ENCODE assay signal across 10 cellular contexts in genomic region chr4:24642941-24643628, GRCh38. TPM values are rescaled to one million over a fixed set of nuclear protein-coding genes. Genes with fewer than 3 reads are reported as not detected.
DNase-seq lines count a peak whose midpoint lies in the region; ATAC-seq and TF ChIP-seq lines count a peak whose summit lies in the region.
"Had no signal": no experiment of that assay in that cellular context is flagged by ENCODE, and none has a peak within 500 bp of the region (broad histone marks: within the 10 kb centered on the region; RNA-seq: fewer than 3 reads in every experiment).

No MANE protein-coding gene starts in this region.

- H3K14ac ChIP-seq in IMR-90 (replicated peaks; ENCODE audit: low read depth, low read length) = peak overlapping the region; percentile 53

- no peaks in the 10 kb centered on the region for H3K79me1 ChIP-seq in IMR-90 (ENCODE audit: low read depth in 1 of 2, low read length in 2 of 2)

- no peak for TF ChIP-seq POLR2A in IMR-90 (IDR thresholded peaks at IDR 0.05; ENCODE audit: low read depth, low read length)
- no peak for TF ChIP-seq POLR2A in GM18505 (IDR thresholded peaks at IDR 0.05; ENCODE audit: borderline replicate concordance, extremely low read depth, insufficient read depth, insufficient read length)

- H3K4ac ChIP-seq in IMR-90 (ENCODE audit: low read depth, low read length) = peak overlapping the region; percentile 68

- CTCF ChIA-PET in IMR-90 (lab: Yijun Ruan, JAX) = interaction anchor here (0.6 kb wide), 3 partner anchors 13 to 32 kb away, joined by 3 to 8 read pairs (median 8); no protein-coding TSS in a partner anchor

- TF ChIP-seq CTCF in IMR-90 (conservative IDR thresholded peaks at IDR 0.05; ENCODE audit: low read depth, low read length) = no peak
- no peak for TF ChIP-seq CTCF in fibroblast of pulmonary artery (IDR thresholded peaks at IDR 0.05; ENCODE audit: low read length, missing control alignments)

- ATAC-seq in GM18909 (IDR thresholded peaks at IDR 0.05; ENCODE audit: poor library complexity, unreplicated experiment) (peak; percentile 93), IMR-90 (ENCODE audit: low read depth) (peak; percentile 78), GM18505 (IDR thresholded peaks at IDR 0.05; ENCODE audit: unreplicated experiment) (no peak)

- H4K20me1 ChIP-seq in IMR-90 (ENCODE audit: insufficient read depth, low read length) = peaks cover 3% of the 10 kb centered on the region; the same call in 1 of the 2 replicates

- H3K18ac ChIP-seq in IMR-90 (ENCODE audit: low read depth, low read length) = peak overlapping the region; percentile 76

- H2BK5ac ChIP-seq in IMR-90 (ENCODE audit: low read depth, low read length, poor library complexity, severe bottlenecking) = peak overlapping the region; percentile 81

- dilution Hi-C loops in IMR-90 (cut with HindIII; ENCODE audit: low sequenced_read_pairs, unreplicated experiment) = no loop called here

- H3K23ac ChIP-seq in IMR-90 (ENCODE audit: low read depth, low read length) = peak overlapping the region; percentile 49

- H3K4me2 ChIP-seq in IMR-90 (ENCODE audit: low read depth, low read length) = peak overlapping the region; percentile 57

- no peak for TF ChIP-seq RAD21 in IMR-90 (IDR thresholded peaks at IDR 0.05; ENCODE audit: low read length)

- H3K9me1 ChIP-seq in IMR-90 (ENCODE audit: insufficient read depth, low read length) = peaks cover 13% of the 10 kb centered on the region

- 0 out of 2 replicates have a peak overlapping the region, but pooled peaks have one; percentile 17 for H2AK5ac ChIP-seq in IMR-90 (ENCODE audit: low read depth, low read length)

- no peak overlapping the region for H3K4me3 ChIP-seq in IMR-90 (ENCODE audit: insufficient read depth, low read depth, low read length)
- no peak overlapping the region for H3K4me3 ChIP-seq in fibroblast of pulmonary artery (replicated peaks; ENCODE audit: low read depth, low read length)

- no CpG with 5 or more reads among the region's 5 CpGs for WGBS in IMR-90 (ENCODE audit: extremely low coverage in 2 of 2, insufficient read length in 1 of 2), 2 experiments

- peak overlapping the region; percentile 81 for H2BK20ac ChIP-seq in IMR-90 (ENCODE audit: low read depth, low read length)

- no peak overlapping the region for H2AFZ ChIP-seq in IMR-90 (replicated peaks; ENCODE audit: low read length, poor library complexity)

- H4K8ac ChIP-seq in IMR-90 (ENCODE audit: low read depth in 2 of 2, low read length in 2 of 2) = 0 out of 4 replicates have a peak overlapping the region, but pooled peaks of 1 of the 2 experiments have one; percentile 33

- peaks cover 3% of the 10 kb centered on the region; the same call in 1 of the 2 replicates for H3K27me3 ChIP-seq in IMR-90 (ENCODE audit: control insufficient read depth, insufficient read depth, low read length)

- intact Hi-C loops in IMR-90 (cut with micrococcal nuclease) = loop anchor here (1.0 kb wide), 1 partner anchor 60 kb away; no protein-coding TSS in a partner anchor

- DNase-seq in IMR-90 (peak; percentile 85), fibroblast of pulmonary artery (ENCODE audit: low read depth) (peak; percentile 67), retina (peak; percentile 28), NOMO-1 (lab: John Stamatoyannopoulos, UW; ENCODE audit: unreplicated experiment in 2 of 2) (no peak), NCI-H510A (lab: John Stamatoyannopoulos, UW) (no peak)
- DNase-seq in activated CD4-positive, CD25-positive, alpha-beta regulatory T cell (lab: John Stamatoyannopoulos, UW) = no peak
- DNase-seq: activated B cell treated with CpG ODN at 0.5 μM for 24 hours; activated naive CD8-positive, alpha-beta T cell treated with anti-CD3 and anti-CD28 coated beads for 36 hours had no signal

- BruUV-seq in IMR-90 (replicated peaks; lab: Mats Ljungman, UMichigan) = no TSS peak

- POLR2A ChIA-PET in IMR-90 (lab: Charles Lee; ENCODE audit: unreplicated experiment) = no interaction called here

- no peak overlapping the region for H3K9ac ChIP-seq in IMR-90 (ENCODE audit: low read depth, low read length)

- H3K4me1 ChIP-seq in IMR-90 (ENCODE audit: control insufficient read depth, insufficient read depth, low read length) = peaks cover 24% of the 10 kb centered on the region

- H3K27ac ChIP-seq in IMR-90 (ENCODE audit: insufficient read depth, low read length) = peak overlapping the region; percentile 89; the same call in 1 of the 2 replicates

- no peaks in the 10 kb centered on the region for H3K36me3 ChIP-seq in IMR-90 (ENCODE audit: control insufficient read depth, insufficient read depth, low read length)

- H3K9me3 ChIP-seq in IMR-90 (ENCODE audit: control insufficient read depth, insufficient read depth, low read length) = no peaks in the 10 kb centered on the region; the same call in 1 of the 2 replicates

- H2BK15ac ChIP-seq in IMR-90 (ENCODE audit: low read depth, low read length) = no peak overlapping the region

- no peak overlapping the region for H4K5ac ChIP-seq in IMR-90 (ENCODE audit: low read depth, low read length)

- peak overlapping the region; percentile 80 for H2BK120ac ChIP-seq in IMR-90 (ENCODE audit: low read depth, low read length)

- in situ Hi-C loops in IMR-90 (cut with MboI; ENCODE audit: low sequenced_read_pairs) = no loop called here

- no peak overlapping the region; the same call in 1 of the 2 replicates for H3K56ac ChIP-seq in IMR-90 (ENCODE audit: extremely low read depth, insufficient read depth, low read length)

- H4K91ac ChIP-seq in IMR-90 (ENCODE audit: insufficient read depth, low read depth, low read length) = 0 out of 2 replicates have a peak overlapping the region, but pooled peaks have one; percentile 10

- no peak overlapping the region for H2AK9ac ChIP-seq in IMR-90 (replicated peaks; ENCODE audit: low read depth, low read length, poor library complexity)

TF ChIP-seq in IMR-90, 13 proteins besides CTCF, POLR2A, EP300 and RAD21:
- TF ChIP-seq BHLHE40 (IDR thresholded peaks at IDR 0.05; ENCODE audit: low read depth, low read length) (peak; percentile 85; the same call in 1 of the 2 replicates), FOS (IDR thresholded peaks at IDR 0.05; ENCODE audit: low read depth, low read length) (peak; percentile 57), RCOR1 (IDR thresholded peaks at IDR 0.05; ENCODE audit: insufficient replicate concordance, low read length) (no peak)
TF ChIP-seq in IMR-90: peak in this region for 2.

RNA-seq across cellular contexts. Expression of gene DHX15, which starts 58.7 kb away (rescaled TPM):
- 172 and 240 TPM in 2 replicates for total RNA-seq in IMR-90 (2012; rRNA removed)
- polyA plus RNA-seq in IMR-90 (2012; rRNA removed) = 79.1 and 97.9 TPM in 2 replicates
- 14.3 and 22.6 TPM in 2 replicates for polyA plus RNA-seq in IMR-90 (2012; cell fraction: cytosol; rRNA removed)
- polyA plus RNA-seq in IMR-90 (2012; cell fraction: nucleus; rRNA removed; ENCODE audit: low replicate concordance) = 29.8 and 220 TPM in 2 replicates

Comparison
In these comparisons a context has a peak if more than half of its experiments do, and no peak if none do; other contexts are left out.
1. DNase-seq: peak in IMR-90 (single experiment), fibroblast of pulmonary artery (single experiment) and retina (single experiment); none in activated CD4-positive, CD25-positive, alpha-beta regulatory T cell (0 of 4), NOMO-1 (0 of 2) and NCI-H510A (single experiment).